Comparison of ENCODE assay signal across 2 cellular contexts in genomic region chr12:89401433-89402086, GRCh38.
TF ChIP-seq lines count a peak whose summit lies in the region.

No MANE protein-coding gene starts in this region.

TF ChIP-seq in HepG2, 621 proteins besides CTCF, POLR2A, EP300 and RAD21:
- peak; percentile 23; the same call in 1 of the 2 replicates for TF ChIP-seq HNF4A (CRISPR knock-in tag; IDR thresholded peaks at IDR 0.05)
- TF ChIP-seq NR0B2 (CRISPR knock-in tag; IDR thresholded peaks at IDR 0.05), result no peak
- TF ChIP-seq ZNF574 (CRISPR knock-in tag; IDR thresholded peaks at IDR 0.05), result no peak
- TF ChIP-seq ZNF614 (CRISPR knock-in tag; IDR thresholded peaks at IDR 0.05; ENCODE audit: borderline replicate concordance), result no peak
- TF ChIP-seq FOXO1 (CRISPR knock-in tag; IDR thresholded peaks at IDR 0.05), result no peak
- no peak for TF ChIP-seq MYPOP (CRISPR knock-in tag; IDR thresholded peaks at IDR 0.05)
- TF ChIP-seq SOX6 (IDR thresholded peaks at IDR 0.05), result no peak
- peak; percentile 38; the same call in 1 of the 2 replicates for TF ChIP-seq SOX6 (CRISPR knock-in tag; IDR thresholded peaks at IDR 0.05)
- TF ChIP-seq SOX5 (CRISPR knock-in tag; IDR thresholded peaks at IDR 0.05; ENCODE audit: borderline replicate concordance), result peak; percentile 27; the same call in 1 of the 2 replicates
- no peak for TF ChIP-seq ZNF335 (CRISPR knock-in tag; IDR thresholded peaks at IDR 0.05)
- TF ChIP-seq GATAD1 (CRISPR knock-in tag; IDR thresholded peaks at IDR 0.05), result no peak
- no peak for TF ChIP-seq U2AF2 (IDR thresholded peaks at IDR 0.05; ENCODE audit: low read depth, low read length)
- no peak for TF ChIP-seq SALL2 (CRISPR knock-in tag; IDR thresholded peaks at IDR 0.05)

TF ChIP-seq in WTC11, 78 proteins besides CTCF, POLR2A, EP300 and RAD21:
- no peak for TF ChIP-seq ZNF138 (CRISPR knock-in tag; conservative IDR thresholded peaks at IDR 0.05)
- TF ChIP-seq PRRX2 (CRISPR knock-in tag; IDR thresholded peaks at IDR 0.05), result no peak
- TF ChIP-seq SMAD4 (CRISPR knock-in tag; IDR thresholded peaks at IDR 0.05), result no peak
- no peak for TF ChIP-seq STAT6 (CRISPR knock-in tag; conservative IDR thresholded peaks at IDR 0.05; ENCODE audit: low read depth)
- TF ChIP-seq CDX4 (CRISPR knock-in tag; IDR thresholded peaks at IDR 0.05; ENCODE audit: borderline replicate concordance), result no peak
- TF ChIP-seq ELF4 (CRISPR knock-in tag; IDR thresholded peaks at IDR 0.05; ENCODE audit: low read depth), result no peak
- TF ChIP-seq ZNF121 (CRISPR knock-in tag; IDR thresholded peaks at IDR 0.05), result no peak
- TF ChIP-seq ATF6 (CRISPR knock-in tag; IDR thresholded peaks at IDR 0.05), result no peak
- TF ChIP-seq GRHL2 (CRISPR knock-in tag; IDR thresholded peaks at IDR 0.05; ENCODE audit: insufficient replicate concordance, severe bottlenecking), result no peak
- TF ChIP-seq RORB (CRISPR knock-in tag; IDR thresholded peaks at IDR 0.05), result no peak
TF ChIP-seq in WTC11: peak in this region for 0.
